Comparison of ENCODE assay signal across 19 cellular contexts in the genomic region with DNA sequence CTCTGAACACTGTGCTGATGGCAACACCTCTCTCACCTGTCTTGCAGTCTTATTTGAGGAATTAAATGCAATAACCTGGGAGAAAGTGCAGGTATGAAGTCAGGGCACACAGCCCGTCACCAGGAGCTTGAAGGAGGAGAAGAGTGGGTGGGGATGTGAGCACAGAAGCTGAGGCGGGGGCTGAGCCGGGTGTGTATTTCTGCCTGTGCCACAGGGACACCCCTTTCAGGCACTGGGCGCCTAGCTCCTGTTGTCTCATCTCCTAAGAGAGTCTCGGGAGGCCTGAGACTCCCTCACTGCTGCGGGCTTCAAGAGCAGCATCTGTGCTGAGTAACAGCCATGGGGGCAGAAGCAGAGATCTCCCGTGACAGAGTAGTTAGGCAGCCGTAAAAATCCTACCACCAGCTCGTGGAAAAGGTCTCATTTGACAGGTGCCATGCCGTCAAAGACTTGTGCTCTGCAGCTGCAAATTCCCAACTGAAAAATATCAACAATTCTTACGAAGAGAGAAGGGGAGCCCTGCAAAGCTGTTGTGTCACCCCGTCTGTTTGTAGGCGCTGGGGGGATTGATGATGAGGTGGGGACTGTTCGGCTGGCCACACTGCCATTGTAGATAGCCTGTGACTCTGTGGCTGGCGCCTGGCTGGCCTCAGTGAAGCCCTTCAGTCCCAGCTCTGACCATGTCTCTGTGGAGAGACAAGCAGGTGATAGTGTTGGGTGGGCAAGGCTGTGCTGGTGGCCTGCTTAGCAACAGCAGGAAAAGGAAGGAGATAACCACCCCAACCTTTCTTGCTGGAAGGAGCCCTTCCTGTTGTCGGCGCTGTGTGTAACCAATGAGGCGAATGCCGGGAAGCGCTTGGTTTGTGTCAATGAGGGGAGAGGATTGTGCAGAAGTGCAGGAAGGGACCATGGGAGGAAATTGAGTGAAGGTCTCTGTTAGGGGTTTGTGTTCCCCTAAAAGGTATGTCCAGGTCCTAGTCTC. TPM values are rescaled to one million over a fixed set of nuclear protein-coding genes. Genes with fewer than 3 reads are reported as not detected.
DNase-seq lines count a peak whose midpoint lies in the region; ATAC-seq, FAIRE-seq and TF ChIP-seq lines count a peak whose summit lies in the region.
"Had no signal": no experiment of that assay in that cellular context is flagged by ENCODE, and none has a peak within 500 bp of the region (broad histone marks: within the 10 kb centered on the region; RNA-seq: fewer than 3 reads in every experiment).

No MANE protein-coding gene starts in this region.

- H3K4me2 ChIP-seq in HepG2 (ENCODE audit: low read depth, low read length) (no peak overlapping the region), neural cell (ENCODE audit: low read length) (no peak overlapping the region)
- H3K4me2 ChIP-seq: KMS-11 had no signal

- no peaks in the 10 kb centered on the region for H3K9me3 ChIP-seq in liver (ENCODE audit: control insufficient read depth in 4 of 4, low read length in 3 of 4)
- H3K9me3 ChIP-seq in HepG2 (ENCODE audit: low read length) = no peaks in the 10 kb centered on the region
- H3K9me3 ChIP-seq in neural cell (ENCODE audit: low read length) = no peaks in the 10 kb centered on the region
- H3K9me3 ChIP-seq: colonic mucosa, thoracic aorta had no signal

- CTCF ChIA-PET in HepG2 (lab: Yijun Ruan, JAX; ENCODE audit: low intra/inter-chr PET ratio, low total read pairs) = no interaction called here

- H3K4me3 ChIP-seq in liver (ENCODE audit: low read depth in 1 of 3, low read length in 3 of 3) = no peak overlapping the region
- H3K4me3 ChIP-seq in HepG2 (replicated peaks in 1 of 3; ENCODE audit: insufficient read depth in 1 of 3, low read depth in 2 of 3, low read length in 3 of 3) = no peak overlapping the region
- peak overlapping the region; percentile 27 for H3K4me3 ChIP-seq in neural cell (ENCODE audit: low read length)
- H3K4me3 ChIP-seq: colonic mucosa, SK-N-MC, thoracic aorta had no signal

- no peak for TF ChIP-seq POLR2A in HepG2 (IDR thresholded peaks at IDR 0.05; ENCODE audit: insufficient read depth in 1 of 2, low read depth in 2 of 2, low read length in 2 of 2)

- TF ChIP-seq CTCF in liver (IDR thresholded peaks at IDR 0.05; ENCODE audit: low read depth, low read length, missing input control) (no peak), HepG2 (CRISPR knock-in tag; IDR thresholded peaks at IDR 0.05) (no peak), neural cell (IDR thresholded peaks at IDR 0.05; ENCODE audit: poor library complexity, severe bottlenecking) (no peak)

- FAIRE-seq in HepG2 (lab: Jason Lieb, UNC) = no peak
- FAIRE-seq: keratinocyte, RCC 7860 had no signal

- H3K9me2 ChIP-seq in neural cell (ENCODE audit: insufficient read depth, low read length) = no peaks in the 10 kb centered on the region

- in situ Hi-C loops in HepG2 (cut with HindIII; ENCODE audit: extremely low pct_ligation_motif_present, low pct_unique_long_range_greater_than_20kb) = no loop called here

- no peaks in the 10 kb centered on the region for H3K4me1 ChIP-seq in liver (ENCODE audit: control insufficient read depth in 4 of 4, insufficient read depth in 4 of 4, low read length in 3 of 4)
- no peaks in the 10 kb centered on the region for H3K4me1 ChIP-seq in HepG2 (ENCODE audit: insufficient read depth, low read length)
- H3K4me1 ChIP-seq: colonic mucosa, foreskin keratinocyte had no signal

- peak overlapping the region; percentile 11 to 25 for H3K27ac ChIP-seq in liver (ENCODE audit: low read depth in 1 of 2, low read length in 2 of 2)
- no peak overlapping the region for H3K27ac ChIP-seq in HepG2 (ENCODE audit: extremely low read length, insufficient read depth, low read length)
- H3K27ac ChIP-seq in neural cell (ENCODE audit: low read length) = peak overlapping the region; percentile 42
- H3K27ac ChIP-seq: colonic mucosa, epithelial cell of prostate, foreskin keratinocyte, KMS-11, SK-N-MC, thoracic aorta had no signal

- H3K79me2 ChIP-seq in HepG2 (ENCODE audit: insufficient read depth, low read length) (no peaks in the 10 kb centered on the region), neural cell (replicated peaks; ENCODE audit: insufficient read depth, low read length) (no peaks in the 10 kb centered on the region)

- no peak for TF ChIP-seq EP300 in HepG2 (IDR thresholded peaks at IDR 0.05; ENCODE audit: low read depth in 2 of 2, low read length in 2 of 2)
- no peak for TF ChIP-seq EP300 in HepG2 (CRISPR knock-in tag; IDR thresholded peaks at IDR 0.05; ENCODE audit: borderline replicate concordance)
- TF ChIP-seq EP300 in neural cell (conservative IDR thresholded peaks at IDR 0.05; ENCODE audit: poor library complexity, severe bottlenecking) = peak; percentile 54

- H3K36me3 ChIP-seq in liver (ENCODE audit: control insufficient read depth in 4 of 4, insufficient read depth in 3 of 4, low read depth in 1 of 4, low read length in 3 of 4) (no peaks in the 10 kb centered on the region), HepG2 (replicated peaks in 1 of 2; ENCODE audit: control insufficient read depth in 1 of 2, insufficient read depth in 2 of 2, low read length in 2 of 2) (no peaks in the 10 kb centered on the region), neural cell (ENCODE audit: insufficient read depth, low read length) (no peaks in the 10 kb centered on the region)
- H3K36me3 ChIP-seq: colonic mucosa, thoracic aorta had no signal

- BruUV-seq in HepG2 (replicated peaks; lab: Mats Ljungman, UMichigan) = no TSS peak

- WGBS in liver = 83% methylated on average over 20 of the region's 20 CpGs
- 67% methylated on average over 16 of the region's 20 CpGs for WGBS in HepG2 (ENCODE audit: low lambda C conversion rate)

- POLR2A ChIA-PET in HepG2 (lab: Yijun Ruan, JAX) = no interaction called here

- no peaks in the 10 kb centered on the region for H3F3A ChIP-seq in neural cell (ENCODE audit: insufficient read depth, low read length, poor library complexity, severe bottlenecking)

- TF ChIP-seq RAD21 in liver (IDR thresholded peaks at IDR 0.05) = no peak
- TF ChIP-seq RAD21 in HepG2 (CRISPR knock-in tag; IDR thresholded peaks at IDR 0.05) = no peak
- TF ChIP-seq RAD21 in neural cell (conservative IDR thresholded peaks at IDR 0.05) = no peak

- H3K27me3 ChIP-seq in liver (ENCODE audit: control insufficient read depth in 4 of 4, insufficient read depth in 4 of 4, low read length in 3 of 4) = no peaks in the 10 kb centered on the region
- H3K27me3 ChIP-seq in HepG2 (ENCODE audit: control insufficient read depth in 1 of 2, insufficient read depth in 2 of 2, low read length in 2 of 2) = peaks cover 0 to 3% of the 10 kb centered on the region in 2 experiments; a peak in 1 of 5 replicates
- no peaks in the 10 kb centered on the region for H3K27me3 ChIP-seq in neural cell (ENCODE audit: insufficient read depth, low read depth, low read length)
- H3K27me3 ChIP-seq: colonic mucosa, foreskin keratinocyte had no signal

- DNase-seq in HepG2 (ENCODE audit: low spot score) (no peak), dermis blood vessel endothelial cell (peak; percentile 51), cortex of kidney (lab: John Stamatoyannopoulos, UW) (no peak), epidermal melanocyte (ENCODE audit: insufficient read length, low spot score) (no peak)
- no peak for DNase-seq in activated CD8-positive, alpha-beta memory T cell treated with anti-CD3 and anti-CD28 coated beads, Interleukin-2, amount 50 U/mL, for 48 hours
- DNase-seq: activated gamma-delta T cell treated with Interleukin-2 at 50 U/mL for 16 hours, aorta, colonic mucosa, DMS79 treated with DMSO at 0.1 percent for 48 hours, foreskin keratinocyte, NCI-H1930 had no signal

- H2AFZ ChIP-seq in HepG2 (ENCODE audit: low read length) (no peak overlapping the region), neural cell (ENCODE audit: low read depth, low read length) (no peak overlapping the region)

- intact Hi-C loops in HepG2 (cut with micrococcal nuclease; ENCODE audit: unreplicated experiment) = no loop called here

- H4K20me1 ChIP-seq in HepG2 (ENCODE audit: insufficient read depth, low read length) (no peaks in the 10 kb centered on the region), neural cell (ENCODE audit: insufficient read depth) (no peaks in the 10 kb centered on the region)

- H3K9ac ChIP-seq in liver (ENCODE audit: low read depth in 1 of 2, low read length in 2 of 2) = no peak overlapping the region
- H3K9ac ChIP-seq in HepG2 (ENCODE audit: insufficient read depth, low read depth, low read length) = no peak overlapping the region
- H3K9ac ChIP-seq in neural cell (ENCODE audit: low read length) = no peak overlapping the region
- H3K9ac ChIP-seq: KMS-11 had no signal

- no peak for ATAC-seq in HepG2
- ATAC-seq: foreskin keratinocyte had no signal

TF ChIP-seq in liver, 16 proteins besides CTCF, POLR2A, EP300 and RAD21 (continues in another document):
- no peak for TF ChIP-seq NR2F2 (IDR thresholded peaks at IDR 0.05)

RNA-seq across cellular contexts. Expression of a gene that starts 27.0 kb away (rescaled TPM):
- total RNA-seq in liver (10 to 100 TPM; 14.0 to 55.5 TPM), HepG2 (2016; rRNA removed; fragmentation: Illumina TruSeq; extraction: Trizol) (0.15 TPM in 1 of 2 replicates, not detected in the other), dermis blood vessel endothelial cell (102 and 247 TPM in 2 replicates)
- polyA plus RNA-seq in liver (10 to 100 TPM in 1 of 2 donors, 1 to 10 TPM in 1; 3.2 to 21.5 TPM), HepG2 (2011; rRNA removed) (0.11 and 0.18 TPM in 2 replicates), neural cell (0.18 and 1.2 TPM in 2 replicates)
- not detected in 2 replicates for total RNA-seq in HepG2 (2016; cell fraction: cytosol; rRNA removed; fragmentation: Illumina TruSeq; extraction: Trizol; ENCODE audit: low read depth)
- 0.06 TPM in 1 of 2 replicates, not detected in the other for total RNA-seq in HepG2 (2016; cell fraction: insoluble cytoplasmic fraction; rRNA removed; fragmentation: Illumina TruSeq; extraction: Trizol)
- not detected in 2 replicates for total RNA-seq in HepG2 (2016; cell fraction: membrane; rRNA removed; fragmentation: Illumina TruSeq; extraction: Trizol)
- not detected in 2 replicates for total RNA-seq in HepG2 (2016; cell fraction: nucleus; rRNA removed; fragmentation: Illumina TruSeq; extraction: Trizol)
- 0.15 and 0.19 TPM in 2 replicates for polyA plus RNA-seq in HepG2 (2011; cell fraction: cytosol; rRNA removed)
- 0.16 and 0.33 TPM in 2 replicates for polyA plus RNA-seq in HepG2 (2011; cell fraction: nucleus; rRNA removed)
- polyA plus RNA-seq in HepG2 (2012) = not detected in 2 replicates
- polyA plus RNA-seq in HepG2 (2016; cell fraction: cytosol; fragmentation: Illumina TruSeq; extraction: Trizol; ENCODE audit: low read depth) = 0.07 and 0.15 TPM in 2 replicates
- polyA plus RNA-seq in HepG2 (2016; cell fraction: insoluble cytoplasmic fraction; fragmentation: Illumina TruSeq; extraction: Trizol; ENCODE audit: low read depth) = not detected in 2 replicates
- 0.15 TPM in 1 of 2 replicates, not detected in the other for polyA plus RNA-seq in HepG2 (2016; cell fraction: membrane; fragmentation: Illumina TruSeq; extraction: Trizol; ENCODE audit: low read depth)
- 0.29 and 0.56 TPM in 2 replicates for polyA plus RNA-seq in HepG2 (2016; cell fraction: nucleus; fragmentation: Illumina TruSeq; extraction: Trizol; ENCODE audit: insufficient read depth, low read depth)
- polyA minus RNA-seq in HepG2 (2011; rRNA and poly(A)+ RNA removed; ENCODE audit: low replicate concordance) = 1.1 and 29.8 TPM in 2 replicates
- 0.88 TPM in 1 of 2 replicates, not detected in the other for polyA minus RNA-seq in HepG2 (2011; cell fraction: cytosol; rRNA and poly(A)+ RNA removed)
- 1.0 TPM in 1 of 2 replicates, not detected in the other for polyA minus RNA-seq in HepG2 (2011; cell fraction: nucleus; rRNA and poly(A)+ RNA removed)
- 0.35 and 1.2 TPM in 2 replicates for polyA minus RNA-seq in neural cell

Comparison
In these comparisons a context has a peak if more than half of its experiments do, and no peak if none do; other contexts are left out.
1. RNA of a gene that starts 27.0 kb away (total RNA-seq): 102 to 247 TPM in dermis blood vessel endothelial cell and 14.0 to 55.5 TPM in liver; 0.06 to 0.15 TPM in HepG2; every median in the first group is over 10 times any median in the second.